ENCODE assay signal across 8 cellular contexts in the genomic region with DNA sequence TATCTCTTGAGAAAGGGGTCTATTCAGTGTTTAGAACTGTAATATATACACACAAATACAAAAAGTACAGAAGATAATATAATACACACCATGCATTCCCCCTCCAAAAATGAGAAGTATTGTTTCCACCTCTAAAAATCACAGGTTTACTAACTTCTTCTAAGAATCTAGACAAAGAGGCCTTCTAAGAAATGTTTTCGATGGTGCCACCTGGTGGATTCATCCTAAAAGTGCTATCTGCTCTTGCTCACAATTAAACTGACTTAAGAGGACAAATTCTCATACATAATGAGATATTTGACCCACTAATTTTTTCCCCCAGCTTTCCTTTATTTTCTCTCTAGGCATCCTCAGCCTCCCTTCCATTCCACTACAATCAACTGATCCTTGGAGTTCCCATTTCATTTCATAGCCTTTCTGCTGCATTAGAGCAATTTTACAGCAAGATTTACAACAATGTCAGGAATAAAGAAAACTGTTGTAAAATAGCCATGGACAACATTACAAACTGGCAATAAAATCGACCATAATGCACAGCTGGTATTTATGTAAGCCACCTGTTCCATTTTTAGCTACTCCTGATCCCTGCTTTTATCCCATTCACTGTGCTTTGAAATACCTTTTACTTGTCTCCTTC.
DNase-seq lines count a peak whose midpoint lies in the region; ATAC-seq and TF ChIP-seq lines count a peak whose summit lies in the region.

No MANE protein-coding gene starts in this region.

- H3K27ac ChIP-seq in heart left ventricle (no peak overlapping the region), dorsolateral prefrontal cortex (no peak overlapping the region)

- no peaks in the 10 kb centered on the region for H3K4me1 ChIP-seq in heart left ventricle

- no peaks in the 10 kb centered on the region for H3K36me3 ChIP-seq in heart left ventricle

- ATAC-seq in heart left ventricle (no peak), left cardiac atrium (no peak), HG03159 (IDR thresholded peaks at IDR 0.05; ENCODE audit: unreplicated experiment) (no peak)

- no peak for TF ChIP-seq POLR2A in heart left ventricle (IDR thresholded peaks at IDR 0.05)

- no peaks in the 10 kb centered on the region for H3K27me3 ChIP-seq in heart left ventricle
- H3K27me3 ChIP-seq in dorsolateral prefrontal cortex, result peaks cover 0 to 4% (median 0%) of the 10 kb centered on the region in 45 donors

- intact Hi-C loops in heart left ventricle (cut with DNase I), result loop anchor here (1.0 to 2.0 kb wide), 5 partner anchors 172 to 180 kb away; no protein-coding TSS in a partner anchor
- intact Hi-C loops in left cardiac atrium (cut with DNase I), result loop anchor here in 1 of 2 donors (2.0 kb wide), 1 partner anchor 176 kb away; no protein-coding TSS in a partner anchor
- intact Hi-C loops in dorsolateral prefrontal cortex (cut with DNase I), result loop anchor here in 1 of 2 donors (2.0 kb wide), 1 partner anchor 176 kb away; no protein-coding TSS in a partner anchor

- DNase-seq in heart left ventricle, result peak in 1 of 5 donors; percentile 35
- DNase-seq in left cardiac atrium, result no peak
- peak; percentile 81 for DNase-seq in LoVo (ENCODE audit: low spot score)
- peak; percentile 52 for DNase-seq in SK-N-DZ (ENCODE audit: low spot score)
- peak in 4 of 10 donors; percentile 7 to 58 (median 25) for DNase-seq in dorsolateral prefrontal cortex
- peak; percentile 62 for DNase-seq in mucosa of gallbladder (ENCODE audit: low spot score)
- DNase-seq in NK-92 treated with Interleukin-12 subunit alpha and Interleukin-12 subunit beta, amount 100 ng/mL, for 24 hours (lab: John Stamatoyannopoulos, UW), result no peak

- no peak overlapping the region for H3K4me3 ChIP-seq in heart left ventricle
- no peak overlapping the region for H3K4me3 ChIP-seq in dorsolateral prefrontal cortex

- TF ChIP-seq CTCF in heart left ventricle (IDR thresholded peaks at IDR 0.05) (peak; percentile 48 to 77 (median 68)), dorsolateral prefrontal cortex (IDR thresholded peaks at IDR 0.05 in 54 of 56, conservative IDR thresholded peaks at IDR 0.05 in 2 of 56; ENCODE audit: low read depth in 1 of 56, partially characterized antibody in 56 of 56) (peak; percentile 61 to 90 (median 75))

- 1 to 5% (median 2%) methylated on average over 2 of the region's 2 CpGs for WGBS in heart left ventricle, 4 donors

- peaks cover 0 to 11% (median 4%) of the 10 kb centered on the region in 12 donors for H3K9me3 ChIP-seq in heart left ventricle

Comparison
In these comparisons a context has a peak if more than half of its experiments do, and no peak if none do; other contexts are left out.
1. DNase-seq: peak in LoVo (single experiment), SK-N-DZ (single experiment) and mucosa of gallbladder (single experiment); none in left cardiac atrium (single experiment) and NK-92 treated with Interleukin-12 subunit alpha and Interleukin-12 subunit beta, amount 100 ng/mL, for 24 hours (single experiment).